Comparison of ENCODE assay signal across 8 cellular contexts in genomic region chrX:153400146-153401132, GRCh38. TPM values are rescaled to one million over a fixed set of nuclear protein-coding genes. Genes with fewer than 3 reads are reported as not detected.
DNase-seq lines count a peak whose midpoint lies in the region; ATAC-seq and TF ChIP-seq lines count a peak whose summit lies in the region.

No MANE protein-coding gene starts in this region.

- CTCF ChIA-PET in A673 (lab: Charles Lee), result no interaction called here

- H3K79me2 ChIP-seq in OCI-LY1 (ENCODE audit: insufficient read depth, low read length), result no peaks in the 10 kb centered on the region

- no peak overlapping the region for H3K4me3 ChIP-seq in A673 (ENCODE audit: low read depth, low read length, poor library complexity, severe bottlenecking)
- H3K4me3 ChIP-seq in OCI-LY1 (ENCODE audit: low read depth, low read length, poor library complexity, severe bottlenecking), result no peak overlapping the region

- POLR2A ChIA-PET in A673 (lab: Charles Lee; ENCODE audit: low non-redundant PET), result no interaction called here

- H2AFZ ChIP-seq in OCI-LY1 (ENCODE audit: low read length), result no peak overlapping the region

- DNase-seq in A673 (ENCODE audit: low spot score), result peak; percentile 62
- peak; percentile 78 to 81 for DNase-seq in activated T-cell treated with anti-CD3 and anti-CD28 coated beads, Interleukin-2, amount 50 U/mL, for 48 hours
- DNase-seq in left ventricle myocardium superior, result peak; percentile 65
- DNase-seq in stimulated activated CD4-positive, alpha-beta T cell treated with anti-CD3 and anti-CD28 coated beads, TNF-alpha, amount 100 ng/mL, for 24 hours (ENCODE audit: low read depth in 3 of 3), result peak; percentile 10 to 60 (median 15)
- no peak for DNase-seq in Ammon's horn (ENCODE audit: low spot score)
- no peak for DNase-seq in middle frontal gyrus (ENCODE audit: extremely low spot score, low spot score)

- intact Hi-C loops in A673 (cut with micrococcal nuclease; ENCODE audit: unreplicated experiment), result no loop called here
- intact Hi-C loops in left ventricle myocardium superior (cut with micrococcal nuclease), result no loop called here

- H3K4me1 ChIP-seq in A673 (ENCODE audit: insufficient read depth, low read length, poor library complexity, severe bottlenecking), result no peaks in the 10 kb centered on the region
- no peaks in the 10 kb centered on the region for H3K4me1 ChIP-seq in OCI-LY1 (ENCODE audit: insufficient read depth, low read length, severe bottlenecking)

- no peak overlapping the region for H3K27ac ChIP-seq in A673 (ENCODE audit: low read depth, low read length, poor library complexity, severe bottlenecking)
- no peak overlapping the region for H3K27ac ChIP-seq in OCI-LY1 (ENCODE audit: low read depth, low read length, poor library complexity, severe bottlenecking)

- no peaks in the 10 kb centered on the region for H3K27me3 ChIP-seq in A673 (replicated peaks; ENCODE audit: insufficient read depth, low read depth, low read length, poor library complexity)
- H3K27me3 ChIP-seq in OCI-LY1 (ENCODE audit: insufficient read depth, low read length), result no peaks in the 10 kb centered on the region

- H3K36me3 ChIP-seq in A673 (ENCODE audit: insufficient read depth, low read length, poor library complexity, severe bottlenecking), result no peaks in the 10 kb centered on the region
- H3K36me3 ChIP-seq in OCI-LY1 (ENCODE audit: insufficient read depth, low read length), result no peaks in the 10 kb centered on the region

- TF ChIP-seq CTCF in A673 (conservative IDR thresholded peaks at IDR 0.05; ENCODE audit: low read depth, low read length), result peak; percentile 98
- peak; percentile 94 for TF ChIP-seq CTCF in OCI-LY1 (IDR thresholded peaks at IDR 0.05; ENCODE audit: low read length)

- BruUV-seq in A673 (replicated peaks; lab: Mats Ljungman, UMichigan), result no TSS peak

- H3K9me3 ChIP-seq in A673 (ENCODE audit: low read depth, low read length, poor library complexity, severe bottlenecking) (no peaks in the 10 kb centered on the region), OCI-LY1 (ENCODE audit: low read length) (no peaks in the 10 kb centered on the region)

- no peaks in the 10 kb centered on the region for H3F3A ChIP-seq in OCI-LY1 (ENCODE audit: insufficient read depth, low read length)

- no peaks in the 10 kb centered on the region for H3K9me2 ChIP-seq in OCI-LY1 (ENCODE audit: low read depth, low read length)

- ATAC-seq in GM21360 (IDR thresholded peaks at IDR 0.05; ENCODE audit: unreplicated experiment) (peak; percentile 73), left ventricle myocardium superior (peak; percentile 33)

- no peaks in the 10 kb centered on the region for H4K20me1 ChIP-seq in OCI-LY1 (ENCODE audit: insufficient read depth, low read length)

- H3K9ac ChIP-seq in OCI-LY1 (ENCODE audit: low read length), result no peak overlapping the region

- no peak overlapping the region for H3K4me2 ChIP-seq in OCI-LY1 (ENCODE audit: low read length)

RNA-seq across cellular contexts. Expression of gene PNMA6E, which starts 0.7 kb away (rescaled TPM):
- total RNA-seq in A673 (2021) (not detected in 2 replicates), left ventricle myocardium superior (not detected)

RNA-seq across cellular contexts. Expression of gene ZFP92, which starts 10.8 kb away (rescaled TPM):
- 0.41 and 0.55 TPM in 2 replicates for total RNA-seq in A673 (2021)
- 0.57 TPM for total RNA-seq in left ventricle myocardium superior

RNA-seq across cellular contexts. Expression of gene TREX2, which starts 45.4 kb away (rescaled TPM):
- total RNA-seq in A673 (2021) (0.77 and 2.1 TPM in 2 replicates), left ventricle myocardium superior (0.25 TPM)

Comparison
In these comparisons a context has a peak if more than half of its experiments do, and no peak if none do; other contexts are left out.
1. DNase-seq: peak in A673 (single experiment), activated T-cell treated with anti-CD3 and anti-CD28 coated beads, Interleukin-2, amount 50 U/mL, for 48 hours (2 of 2), left ventricle myocardium superior (single experiment) and stimulated activated CD4-positive, alpha-beta T cell treated with anti-CD3 and anti-CD28 coated beads, TNF-alpha, amount 100 ng/mL, for 24 hours (3 of 3); none in Ammon's horn (single experiment) and middle frontal gyrus (single experiment).